14 cellular contexts compared by ENCODE assay signal in the genomic region with DNA sequence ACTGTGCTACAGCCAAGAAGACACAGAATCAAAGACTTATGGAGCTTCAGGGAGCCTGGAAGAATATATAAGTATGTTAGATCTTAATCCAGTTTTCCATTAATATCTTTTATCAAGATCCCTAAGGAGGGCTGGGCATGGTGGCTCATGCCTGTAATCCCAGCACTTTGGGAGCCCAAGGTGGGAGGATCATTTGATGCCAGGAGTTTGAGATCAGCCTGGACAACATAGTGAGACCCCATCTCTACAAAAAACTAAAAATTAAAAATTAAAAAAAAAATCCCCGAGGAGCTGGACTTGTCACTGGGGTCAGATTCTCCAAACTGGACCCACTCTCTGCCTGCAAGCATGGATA.
DNase-seq lines count a peak whose midpoint lies in the region; ATAC-seq, FAIRE-seq and TF ChIP-seq lines count a peak whose summit lies in the region.
"Had no signal": no experiment of that assay in that cellular context is flagged by ENCODE, and none has a peak within 500 bp of the region (broad histone marks: within the 10 kb centered on the region; RNA-seq: fewer than 3 reads in every experiment).

No MANE protein-coding gene starts in this region.

- in situ Hi-C loops in HepG2 (cut with HindIII; ENCODE audit: extremely low pct_ligation_motif_present, low pct_unique_long_range_greater_than_20kb): loop anchor here (5.0 to 10.0 kb wide), 2 partner anchors 195 to 797 kb away; no protein-coding TSS in a partner anchor

- POLR2A ChIA-PET in HepG2 (lab: Yijun Ruan, JAX): interaction anchor here (0.8 kb wide), 1 partner anchor 486 kb away, joined by 3 read pairs; no protein-coding TSS in a partner anchor

- H3K4me2 ChIP-seq in HepG2 (ENCODE audit: low read depth, low read length): peak overlapping the region; percentile 68
- H3K4me2 ChIP-seq in neuronal stem cell (ENCODE audit: insufficient read depth, low read length, poor library complexity, severe bottlenecking): no peak overlapping the region
- no peak overlapping the region for H3K4me2 ChIP-seq in H9 (ENCODE audit: insufficient read depth, insufficient read length, low read length)

- H4K91ac ChIP-seq in neuronal stem cell (ENCODE audit: low read depth, low read length, poor library complexity) (no peak overlapping the region), H9 (ENCODE audit: insufficient read length, low read depth, low read length) (no peak overlapping the region)

- H3K14ac ChIP-seq in neuronal stem cell (ENCODE audit: low read length): no peak overlapping the region
- no peak overlapping the region for H3K14ac ChIP-seq in H9 (ENCODE audit: insufficient read depth, low read length)

- H3K4ac ChIP-seq in neuronal stem cell (ENCODE audit: low read length): no peak overlapping the region
- H3K4ac ChIP-seq in H9 (ENCODE audit: low read depth, low read length): no peak overlapping the region

- BruUV-seq in HepG2 (replicated peaks; lab: Mats Ljungman, UMichigan): no TSS peak

- H3K4me1 Mint-ChIP-seq in H9: peaks cover 13 to 17% of the 10 kb centered on the region in 2 experiments

- H3K9me3 Mint-ChIP-seq in H9: no peaks in the 10 kb centered on the region; a peak in 2 of 5 replicates
- H3K9me3 Mint-ChIP-seq: activated naive CD8-positive, alpha-beta T cell treated with anti-CD3 and anti-CD28 coated beads for 36 hours had no signal

- H2BK120ac ChIP-seq in neuronal stem cell (ENCODE audit: low read depth, low read length): no peak overlapping the region
- H2BK120ac ChIP-seq in H9 (ENCODE audit: low read depth, low read length, poor library complexity, severe bottlenecking): no peak overlapping the region

- H2BK12ac ChIP-seq in neuronal stem cell (ENCODE audit: low read length): no peak overlapping the region
- H2BK12ac ChIP-seq in H9 (ENCODE audit: insufficient read length, low read depth, low read length): no peak overlapping the region

- no peak overlapping the region for H3K18ac ChIP-seq in neuronal stem cell (ENCODE audit: low read length)
- H3K18ac ChIP-seq in H9 (ENCODE audit: insufficient read length, low read depth, low read length): no peak overlapping the region

- no peak overlapping the region for H3K4me3 Mint-ChIP-seq in H9
- H3K4me3 Mint-ChIP-seq: activated naive CD8-positive, alpha-beta T cell treated with anti-CD3 and anti-CD28 coated beads for 36 hours had no signal

- H3K56ac ChIP-seq in H9 (ENCODE audit: insufficient read length, low read depth, low read length): no peak overlapping the region

- H4K5ac ChIP-seq in H9 (ENCODE audit: insufficient read length, low read depth, low read length): no peak overlapping the region

- TF ChIP-seq CTCF in HepG2 (CRISPR knock-in tag; IDR thresholded peaks at IDR 0.05): no peak
- TF ChIP-seq CTCF in right lobe of liver (IDR thresholded peaks at IDR 0.05): no peak
- no peak for TF ChIP-seq CTCF in dorsolateral prefrontal cortex (IDR thresholded peaks at IDR 0.05 in 54 of 56, conservative IDR thresholded peaks at IDR 0.05 in 2 of 56; ENCODE audit: low read depth in 1 of 56, partially characterized antibody in 56 of 56)
- no peak for TF ChIP-seq CTCF in adrenal gland (IDR thresholded peaks at IDR 0.05)
- no peak for TF ChIP-seq CTCF in H9 (conservative IDR thresholded peaks at IDR 0.05)

- TF ChIP-seq EP300 in HepG2 (IDR thresholded peaks at IDR 0.05; ENCODE audit: low read depth in 2 of 2, low read length in 2 of 2) (no peak), HepG2 (CRISPR knock-in tag; IDR thresholded peaks at IDR 0.05; ENCODE audit: borderline replicate concordance) (no peak)

- H2AFZ ChIP-seq in HepG2 (ENCODE audit: low read length) (no peak overlapping the region), neuronal stem cell (ENCODE audit: low read length) (peak overlapping the region; percentile 95), H9 (ENCODE audit: low read length) (no peak overlapping the region)

- ATAC-seq in HepG2 (no peak), right lobe of liver (no peak), HG02885 (IDR thresholded peaks at IDR 0.05; ENCODE audit: poor library complexity, unreplicated experiment) (no peak), GM19324 (IDR thresholded peaks at IDR 0.05; ENCODE audit: low FRiP score, unreplicated experiment) (no peak)

- H3T11ph ChIP-seq in H9 (ENCODE audit: low read length): no peak overlapping the region

- peak overlapping the region in 1 of 3 experiments; percentile 56; a peak in 3 of 7 replicates for H3K27ac Mint-ChIP-seq in H9
- H3K27ac Mint-ChIP-seq: activated naive CD8-positive, alpha-beta T cell treated with anti-CD3 and anti-CD28 coated beads for 36 hours had no signal

- H3K79me2 ChIP-seq in HepG2 (ENCODE audit: insufficient read depth, low read length): no peaks in the 10 kb centered on the region
- no peaks in the 10 kb centered on the region for H3K79me2 ChIP-seq in H9 (ENCODE audit: insufficient read depth, low read length)

- H3K27ac ChIP-seq in HepG2 (ENCODE audit: extremely low read length, insufficient read depth, low read length): no peak overlapping the region
- no peak overlapping the region for H3K27ac ChIP-seq in right lobe of liver
- H3K27ac ChIP-seq in dorsolateral prefrontal cortex: peak overlapping the region; percentile 33 to 100 (median 96)
- H3K27ac ChIP-seq in neuronal stem cell (replicated peaks; ENCODE audit: low read length): no peak overlapping the region
- H3K27ac ChIP-seq in adrenal gland: peak overlapping the region in 2 of 5 donors; percentile 34 to 57
- H3K27ac ChIP-seq in H9 (ENCODE audit: insufficient read length, low read depth, low read length): no peak overlapping the region
- H3K27ac ChIP-seq: HL-60 had no signal

- H3K9ac ChIP-seq in HepG2 (ENCODE audit: insufficient read depth, low read depth, low read length): no peak overlapping the region
- H3K9ac ChIP-seq in neuronal stem cell (ENCODE audit: low read depth, low read length, poor library complexity): no peak overlapping the region
- no peak overlapping the region for H3K9ac ChIP-seq in H9 (ENCODE audit: extremely low read depth, insufficient read length, low read length)

- no peaks in the 10 kb centered on the region; a peak in 1 of 7 replicates for H3K36me3 Mint-ChIP-seq in H9 (ENCODE audit: insufficient read depth in 1 of 3, low read depth in 3 of 3)
- H3K36me3 Mint-ChIP-seq: activated naive CD8-positive, alpha-beta T cell treated with anti-CD3 and anti-CD28 coated beads for 36 hours had no signal

- TF ChIP-seq POLR2A in HepG2 (IDR thresholded peaks at IDR 0.05; ENCODE audit: insufficient read depth in 1 of 2, low read depth in 2 of 2, low read length in 2 of 2) (no peak), right lobe of liver (IDR thresholded peaks at IDR 0.05) (no peak), adrenal gland (IDR thresholded peaks at IDR 0.05) (no peak)

- CTCF ChIA-PET in HepG2 (lab: Yijun Ruan, JAX; ENCODE audit: low intra/inter-chr PET ratio, low total read pairs): no interaction called here

- 0% methylated on average over 1 of the region's 1 CpG for WGBS in HepG2 (ENCODE audit: low lambda C conversion rate)
- WGBS in right lobe of liver (ENCODE audit: insufficient coverage, low coverage, low lambda C conversion rate, missing lambda C conversion rate): 73% methylated on average over 1 of the region's 1 CpG
- WGBS in neuronal stem cell (ENCODE audit: extremely low coverage in 2 of 2, insufficient read length in 2 of 2, insufficient replicate concordance in 1 of 2), 2 donors: no CpG with 5 or more reads among the region's 1 CpG
- WGBS in adrenal gland, 4 donors: 79 to 97% (median 90%) methylated on average over 1 of the region's 1 CpG
- WGBS in H9 (ENCODE audit: extremely low coverage, insufficient read length, low lambda C conversion rate): no CpG with 5 or more reads among the region's 1 CpG

- peak overlapping the region in 1 of 3 experiments; percentile 40; a peak in 1 of 6 replicates for H3K4me3 ChIP-seq in HepG2 (replicated peaks in 1 of 3; ENCODE audit: insufficient read depth in 1 of 3, low read depth in 2 of 3, low read length in 3 of 3)
- no peak overlapping the region for H3K4me3 ChIP-seq in right lobe of liver
- peak overlapping the region in 2 of 59 donors; percentile 17 to 35 for H3K4me3 ChIP-seq in dorsolateral prefrontal cortex
- H3K4me3 ChIP-seq in neuronal stem cell (ENCODE audit: low read length in 2 of 2): no peak overlapping the region
- H3K4me3 ChIP-seq in adrenal gland: no peak overlapping the region
- H3K4me3 ChIP-seq: upper lobe of left lung had no signal

- H3K4me1 ChIP-seq in HepG2 (ENCODE audit: insufficient read depth, low read length) (peaks cover 38% of the 10 kb centered on the region), right lobe of liver (no peaks in the 10 kb centered on the region), neuronal stem cell (ENCODE audit: control insufficient read depth in 2 of 2, insufficient read depth in 1 of 2, low read depth in 1 of 2, low read length in 2 of 2) (peaks cover 4 to 6% of the 10 kb centered on the region in 2 donors), adrenal gland (replicated peaks in 1 of 2) (peaks cover 3 to 23% of the 10 kb centered on the region in 2 donors), H9 (ENCODE audit: insufficient read depth, low read length) (peaks cover 4% of the 10 kb centered on the region; the same call in 1 of the 2 replicates)

- H3K27me3 ChIP-seq in HepG2 (ENCODE audit: control insufficient read depth in 1 of 2, insufficient read depth in 2 of 2, low read length in 2 of 2): peaks cover 0 to 6% of the 10 kb centered on the region in 2 experiments; a peak in 2 of 5 replicates
- no peaks in the 10 kb centered on the region for H3K27me3 ChIP-seq in right lobe of liver
- no peaks in the 10 kb centered on the region for H3K27me3 ChIP-seq in dorsolateral prefrontal cortex
- no peaks in the 10 kb centered on the region for H3K27me3 ChIP-seq in neuronal stem cell (ENCODE audit: control insufficient read depth in 3 of 3, insufficient read depth in 3 of 3, low read depth in 1 of 3, low read length in 3 of 3)
- H3K27me3 ChIP-seq in adrenal gland: no peaks in the 10 kb centered on the region
- no peaks in the 10 kb centered on the region; the same call in 1 of the 2 replicates for H3K27me3 ChIP-seq in H9 (ENCODE audit: insufficient read depth, low read length)
- H3K27me3 ChIP-seq: upper lobe of left lung had no signal

- no peak overlapping the region for H2BK5ac ChIP-seq in neuronal stem cell (ENCODE audit: low read length)
- H2BK5ac ChIP-seq in H9 (ENCODE audit: insufficient read length, low read length): no peak overlapping the region

- no peaks in the 10 kb centered on the region for H3K36me3 ChIP-seq in HepG2 (replicated peaks in 1 of 2; ENCODE audit: control insufficient read depth in 1 of 2, insufficient read depth in 2 of 2, low read length in 2 of 2)
- no peaks in the 10 kb centered on the region for H3K36me3 ChIP-seq in right lobe of liver
- H3K36me3 ChIP-seq in neuronal stem cell (replicated peaks in 1 of 2; ENCODE audit: control insufficient read depth in 2 of 2, insufficient read depth in 2 of 2, low read length in 2 of 2): no peaks in the 10 kb centered on the region
- no peaks in the 10 kb centered on the region for H3K36me3 ChIP-seq in adrenal gland (replicated peaks in 1 of 2)
- H3K36me3 ChIP-seq: upper lobe of left lung had no signal

- no peak overlapping the region for H3K23ac ChIP-seq in neuronal stem cell (ENCODE audit: low read depth, low read length, poor library complexity)
- H3K23ac ChIP-seq in H9 (ENCODE audit: insufficient read length, low read depth, low read length): no peak overlapping the region

- H4K8ac ChIP-seq in neuronal stem cell (ENCODE audit: low read depth, low read length): no peak overlapping the region
- no peak overlapping the region for H4K8ac ChIP-seq in H9 (replicated peaks; ENCODE audit: insufficient read length, low read depth, low read length)

- H4K20me1 ChIP-seq in HepG2 (ENCODE audit: insufficient read depth, low read length): no peaks in the 10 kb centered on the region
- H4K20me1 ChIP-seq in H9 (ENCODE audit: control insufficient read depth, insufficient read depth, insufficient read length): no peaks in the 10 kb centered on the region

- H3K79me1 ChIP-seq in neuronal stem cell (ENCODE audit: low read depth, low read length) (no peaks in the 10 kb centered on the region), H9 (ENCODE audit: insufficient read depth, low read depth, low read length, poor library complexity, severe bottlenecking) (no peaks in the 10 kb centered on the region)

- no peak for FAIRE-seq in HepG2 (lab: Jason Lieb, UNC)
- FAIRE-seq: RCC 7860 had no signal

- H2AK5ac ChIP-seq in neuronal stem cell (ENCODE audit: low read depth, low read length): no peak overlapping the region
- H2AK5ac ChIP-seq in H9 (ENCODE audit: insufficient read length, low read length): no peak overlapping the region

- no peak overlapping the region for H2BK15ac ChIP-seq in neuronal stem cell (ENCODE audit: low read length)
- no peak overlapping the region for H2BK15ac ChIP-seq in H9 (ENCODE audit: low read depth, low read length)

- DNase-seq in HepG2 (ENCODE audit: low spot score) (no peak), right lobe of liver (no peak), dorsolateral prefrontal cortex (no peak), neuronal stem cell (ENCODE audit: low spot score) (no peak), adrenal gland (no peak), H9 (no peak)
- DNase-seq: activated CD4-positive, alpha-beta T cell treated with anti-CD3 and anti-CD28 coated beads for 1 hour; activated naive CD8-positive, alpha-beta T cell treated with anti-CD3 and anti-CD28 coated beads for 36 hours; stimulated activated naive CD4-positive, alpha-beta T cell had no signal

- intact Hi-C loops in HepG2 (cut with micrococcal nuclease; ENCODE audit: unreplicated experiment): loop anchor here (10.0 kb wide), 1 partner anchor 797 kb away; no protein-coding TSS in a partner anchor
- intact Hi-C loops in right lobe of liver (cut with DNase I): loop anchor here in 1 of 2 donors (10.0 kb wide), 1 partner anchor 197 kb away; no protein-coding TSS in a partner anchor
- intact Hi-C loops in dorsolateral prefrontal cortex (cut with DNase I): loop anchor here (1.0 to 10.0 kb wide), 4 partner anchors 114 to 487 kb away; partner anchors contain the start of genes CDC42BPA (in 1 of the 2) and COQ8A (in 1 of the 2)
- intact Hi-C loops in adrenal gland (cut with DNase I): loop anchor here (10.0 kb wide), 3 partner anchors 117 to 517 kb away; partner anchors contain the start of gene CDC42BPA (in 1 of the 2)

- H3K23me2 ChIP-seq in H9 (ENCODE audit: insufficient read length, low read depth, low read length, poor library complexity, severe bottlenecking): no peaks in the 10 kb centered on the region

- H2BK20ac ChIP-seq in H9 (ENCODE audit: low read depth, low read length, poor library complexity, severe bottlenecking): no peak overlapping the region

- no peak for TF ChIP-seq RAD21 in HepG2 (CRISPR knock-in tag; IDR thresholded peaks at IDR 0.05)

- H3K9me3 ChIP-seq in HepG2 (ENCODE audit: low read length) (no peaks in the 10 kb centered on the region), right lobe of liver (no peaks in the 10 kb centered on the region), neuronal stem cell (replicated peaks in 1 of 2; ENCODE audit: control insufficient read depth in 2 of 2, insufficient read depth in 1 of 2, low read depth in 1 of 2, low read length in 2 of 2) (no peaks in the 10 kb centered on the region), adrenal gland (replicated peaks in 1 of 3) (no peaks in the 10 kb centered on the region), H9 (ENCODE audit: control insufficient read depth, low read depth, low read length) (no peaks in the 10 kb centered on the region)
- H3K9me3 ChIP-seq: upper lobe of left lung had no signal

- peaks cover 4% of the 10 kb centered on the region for H3K27me3 Mint-ChIP-seq in H9 (ENCODE audit: low read depth)

Comparison
In these comparisons a context has a peak if more than half of its experiments do, and no peak if none do; other contexts are left out.
1. H3K27ac ChIP-seq: peak in dorsolateral prefrontal cortex (59 of 59); none in HepG2 (single experiment), right lobe of liver (0 of 3), neuronal stem cell (single experiment) and H9 (single experiment).